Comparison of ENCODE assay signal across 1 cellular context in the genomic region with DNA sequence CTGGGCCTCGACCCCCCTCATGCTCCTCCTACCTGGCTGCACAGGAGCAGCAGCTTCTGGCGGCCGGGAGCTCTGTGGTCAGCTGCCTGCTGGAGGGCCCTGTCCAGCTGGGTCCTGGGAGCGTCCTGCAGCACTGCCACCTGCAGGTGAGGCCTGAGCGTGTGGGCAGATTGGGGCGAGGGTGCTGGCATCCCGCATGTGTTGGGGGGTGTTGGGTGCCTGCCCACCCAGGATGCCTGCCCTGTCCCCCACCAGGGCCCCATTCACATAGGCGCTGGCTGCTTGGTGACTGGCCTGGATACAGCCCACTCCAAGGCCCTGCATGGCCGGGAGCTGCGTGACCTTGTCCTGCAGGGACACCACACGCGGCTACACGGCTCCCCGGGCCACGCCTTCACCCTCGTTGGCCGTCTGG.
TF ChIP-seq lines count a peak whose summit lies in the region.

No MANE protein-coding gene starts in this region.

TF ChIP-seq in HepG2, 621 proteins besides CTCF, POLR2A, EP300 and RAD21 (continued from another document and continues in another):
- TF ChIP-seq, protein P1, sequence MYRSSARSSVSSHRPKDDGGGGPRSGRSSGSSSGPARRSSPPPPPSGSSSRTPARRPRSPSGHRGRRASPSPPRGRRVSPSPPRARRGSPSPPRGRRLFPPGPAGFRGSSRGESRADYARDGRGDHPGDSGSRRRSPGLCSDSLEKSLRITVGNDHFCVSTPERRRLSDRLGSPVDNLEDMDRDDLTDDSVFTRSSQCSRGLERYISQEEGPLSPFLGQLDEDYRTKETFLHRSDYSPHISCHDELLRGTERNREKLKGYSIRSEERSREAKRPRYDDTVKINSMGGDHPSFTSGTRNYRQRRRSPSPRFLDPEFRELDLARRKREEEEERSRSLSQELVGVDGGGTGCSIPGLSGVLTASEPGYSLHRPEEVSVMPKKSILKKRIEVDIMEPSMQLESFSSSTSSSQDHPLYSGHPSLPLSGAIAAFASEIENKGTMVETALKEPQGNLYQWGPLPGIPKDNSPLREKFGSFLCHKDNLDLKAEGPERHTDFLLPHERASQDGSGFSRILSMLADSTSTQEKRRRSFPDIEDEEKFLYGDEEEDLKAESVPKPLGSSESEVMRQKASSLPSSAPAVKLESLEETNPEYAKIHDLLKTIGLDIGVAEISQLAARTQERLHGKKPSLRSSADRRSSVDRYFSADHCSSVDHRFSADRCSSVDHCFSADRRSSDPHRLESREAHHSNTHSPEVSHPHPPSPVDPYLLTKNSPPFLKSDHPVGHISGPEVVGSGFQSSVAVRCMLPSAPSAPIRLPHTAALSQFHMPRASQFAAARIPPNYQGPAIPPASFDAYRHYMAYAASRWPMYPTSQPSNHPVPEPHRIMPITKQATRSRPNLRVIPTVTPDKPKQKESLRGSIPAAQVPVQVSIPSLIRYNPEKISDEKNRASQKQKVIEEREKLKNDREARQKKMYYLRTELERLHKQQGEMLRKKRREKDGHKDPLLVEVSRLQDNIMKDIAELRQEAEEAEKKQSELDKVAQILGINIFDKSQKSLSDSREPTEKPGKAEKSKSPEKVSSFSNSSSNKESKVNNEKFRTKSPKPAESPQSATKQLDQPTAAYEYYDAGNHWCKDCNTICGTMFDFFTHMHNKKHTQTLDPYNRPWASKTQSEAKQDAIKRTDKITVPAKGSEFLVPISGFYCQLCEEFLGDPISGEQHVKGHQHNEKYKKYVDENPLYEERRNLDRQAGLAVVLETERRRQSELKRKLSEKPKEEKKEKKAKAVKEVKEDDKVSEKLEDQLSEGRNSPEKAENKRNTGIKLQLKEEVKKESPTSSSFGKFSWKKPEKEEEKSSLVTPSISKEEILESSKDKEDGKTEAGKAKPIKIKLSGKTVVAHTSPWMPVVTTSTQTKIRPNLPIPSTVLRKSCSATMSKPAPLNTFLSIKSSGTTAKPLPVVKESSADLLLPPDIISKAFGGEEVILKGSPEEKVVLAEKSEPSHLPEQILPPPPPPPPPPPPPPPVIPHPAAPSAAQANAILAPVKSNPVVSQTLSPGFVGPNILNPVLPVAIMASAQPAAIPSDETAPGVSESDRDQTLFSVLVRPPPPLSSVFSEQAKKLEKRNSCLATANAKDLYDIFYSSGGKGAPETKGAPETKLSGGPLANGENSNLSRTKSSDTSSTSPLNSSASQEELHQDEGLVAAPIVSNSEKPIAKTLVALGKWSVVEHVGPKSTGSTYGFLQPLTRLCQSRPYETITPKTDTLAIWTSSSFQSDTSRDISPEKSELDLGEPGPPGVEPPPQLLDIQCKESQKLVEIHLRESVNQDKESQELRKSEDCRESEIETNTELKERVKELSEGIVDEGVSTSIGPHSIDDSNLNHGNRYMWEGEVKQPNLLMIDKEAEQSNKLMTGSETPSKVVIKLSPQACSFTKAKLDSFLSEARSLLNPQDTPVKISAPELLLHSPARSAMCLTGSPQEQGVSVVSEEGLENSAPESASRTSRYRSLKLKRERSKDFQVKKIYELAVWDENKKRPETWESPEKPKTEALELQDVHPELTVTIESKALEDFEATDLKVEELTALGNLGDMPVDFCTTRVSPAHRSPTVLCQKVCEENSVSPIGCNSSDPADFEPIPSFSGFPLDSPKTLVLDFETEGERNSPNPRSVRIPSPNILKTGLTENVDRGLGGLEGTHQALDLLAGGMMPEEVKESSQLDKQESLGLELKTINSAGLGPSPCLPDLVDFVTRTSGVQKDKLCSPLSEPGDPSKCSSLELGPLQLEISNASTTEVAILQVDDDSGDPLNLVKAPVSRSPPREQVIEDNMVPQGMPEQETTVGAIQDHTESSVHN (CRISPR knock-in tag; IDR thresholded peaks at IDR 0.05): peak; percentile 84; the same call in 1 of the 2 replicates
- TF ChIP-seq TSC22D2 (CRISPR knock-in tag; IDR thresholded peaks at IDR 0.05; ENCODE audit: borderline replicate concordance): 0 out of 2 replicates have a peak, but pooled peaks have one; percentile 26
- peak; percentile 64 for TF ChIP-seq RXRA (CRISPR knock-in tag; IDR thresholded peaks at IDR 0.05)
- no peak for TF ChIP-seq PHB2 (IDR thresholded peaks at IDR 0.05; ENCODE audit: partially characterized antibody)
- TF ChIP-seq, protein P2, sequence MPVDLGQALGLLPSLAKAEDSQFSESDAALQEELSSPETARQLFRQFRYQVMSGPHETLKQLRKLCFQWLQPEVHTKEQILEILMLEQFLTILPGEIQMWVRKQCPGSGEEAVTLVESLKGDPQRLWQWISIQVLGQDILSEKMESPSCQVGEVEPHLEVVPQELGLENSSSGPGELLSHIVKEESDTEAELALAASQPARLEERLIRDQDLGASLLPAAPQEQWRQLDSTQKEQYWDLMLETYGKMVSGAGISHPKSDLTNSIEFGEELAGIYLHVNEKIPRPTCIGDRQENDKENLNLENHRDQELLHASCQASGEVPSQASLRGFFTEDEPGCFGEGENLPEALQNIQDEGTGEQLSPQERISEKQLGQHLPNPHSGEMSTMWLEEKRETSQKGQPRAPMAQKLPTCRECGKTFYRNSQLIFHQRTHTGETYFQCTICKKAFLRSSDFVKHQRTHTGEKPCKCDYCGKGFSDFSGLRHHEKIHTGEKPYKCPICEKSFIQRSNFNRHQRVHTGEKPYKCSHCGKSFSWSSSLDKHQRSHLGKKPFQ (CRISPR knock-in tag; IDR thresholded peaks at IDR 0.05; ENCODE audit: insufficient replicate concordance): no peak
- no peak for TF ChIP-seq ZFAT (CRISPR knock-in tag; conservative IDR thresholded peaks at IDR 0.05)
- no peak for TF ChIP-seq NR1H2 (CRISPR knock-in tag; IDR thresholded peaks at IDR 0.05; ENCODE audit: borderline replicate concordance, low read depth)
- no peak for TF ChIP-seq SIX1 (CRISPR knock-in tag; IDR thresholded peaks at IDR 0.05; ENCODE audit: borderline replicate concordance)
- TF ChIP-seq, protein P3, sequence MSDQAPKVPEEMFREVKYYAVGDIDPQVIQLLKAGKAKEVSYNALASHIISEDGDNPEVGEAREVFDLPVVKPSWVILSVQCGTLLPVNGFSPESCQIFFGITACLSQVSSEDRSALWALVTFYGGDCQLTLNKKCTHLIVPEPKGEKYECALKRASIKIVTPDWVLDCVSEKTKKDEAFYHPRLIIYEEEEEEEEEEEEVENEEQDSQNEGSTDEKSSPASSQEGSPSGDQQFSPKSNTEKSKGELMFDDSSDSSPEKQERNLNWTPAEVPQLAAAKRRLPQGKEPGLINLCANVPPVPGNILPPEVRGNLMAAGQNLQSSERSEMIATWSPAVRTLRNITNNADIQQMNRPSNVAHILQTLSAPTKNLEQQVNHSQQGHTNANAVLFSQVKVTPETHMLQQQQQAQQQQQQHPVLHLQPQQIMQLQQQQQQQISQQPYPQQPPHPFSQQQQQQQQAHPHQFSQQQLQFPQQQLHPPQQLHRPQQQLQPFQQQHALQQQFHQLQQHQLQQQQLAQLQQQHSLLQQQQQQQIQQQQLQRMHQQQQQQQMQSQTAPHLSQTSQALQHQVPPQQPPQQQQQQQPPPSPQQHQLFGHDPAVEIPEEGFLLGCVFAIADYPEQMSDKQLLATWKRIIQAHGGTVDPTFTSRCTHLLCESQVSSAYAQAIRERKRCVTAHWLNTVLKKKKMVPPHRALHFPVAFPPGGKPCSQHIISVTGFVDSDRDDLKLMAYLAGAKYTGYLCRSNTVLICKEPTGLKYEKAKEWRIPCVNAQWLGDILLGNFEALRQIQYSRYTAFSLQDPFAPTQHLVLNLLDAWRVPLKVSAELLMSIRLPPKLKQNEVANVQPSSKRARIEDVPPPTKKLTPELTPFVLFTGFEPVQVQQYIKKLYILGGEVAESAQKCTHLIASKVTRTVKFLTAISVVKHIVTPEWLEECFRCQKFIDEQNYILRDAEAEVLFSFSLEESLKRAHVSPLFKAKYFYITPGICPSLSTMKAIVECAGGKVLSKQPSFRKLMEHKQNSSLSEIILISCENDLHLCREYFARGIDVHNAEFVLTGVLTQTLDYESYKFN (CRISPR knock-in tag; conservative IDR thresholded peaks at IDR 0.05): 0 out of 2 replicates have a peak, but pooled peaks have one; percentile 28
- peak; percentile 53 for TF ChIP-seq SAP130 (CRISPR knock-in tag; IDR thresholded peaks at IDR 0.05; ENCODE audit: low read depth)
- TF ChIP-seq ZNF782 (CRISPR knock-in tag; IDR thresholded peaks at IDR 0.05; ENCODE audit: borderline replicate concordance): peak; percentile 89
- TF ChIP-seq, protein P4, sequence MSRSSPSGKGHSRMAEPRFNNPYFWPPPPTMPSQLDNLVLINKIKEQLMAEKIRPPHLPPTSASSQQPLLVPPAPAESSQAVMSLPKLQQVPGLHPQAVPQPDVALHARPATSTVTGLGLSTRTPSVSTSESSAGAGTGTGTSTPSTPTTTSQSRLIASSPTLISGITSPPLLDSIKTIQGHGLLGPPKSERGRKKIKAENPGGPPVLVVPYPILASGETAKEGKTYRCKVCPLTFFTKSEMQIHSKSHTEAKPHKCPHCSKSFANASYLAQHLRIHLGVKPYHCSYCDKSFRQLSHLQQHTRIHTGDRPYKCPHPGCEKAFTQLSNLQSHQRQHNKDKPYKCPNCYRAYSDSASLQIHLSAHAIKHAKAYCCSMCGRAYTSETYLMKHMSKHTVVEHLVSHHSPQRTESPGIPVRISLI (CRISPR knock-in tag; IDR thresholded peaks at IDR 0.05; ENCODE audit: borderline replicate concordance): peak; percentile 69
- TF ChIP-seq IKZF4 (CRISPR knock-in tag; IDR thresholded peaks at IDR 0.05; ENCODE audit: borderline replicate concordance, low read depth, not compliant biosample characterization): no peak
- peak; percentile 76 for TF ChIP-seq HNRNPK (IDR thresholded peaks at IDR 0.05; ENCODE audit: low read depth, low read length, poor library complexity, severe bottlenecking)
- TF ChIP-seq HDAC6 (IDR thresholded peaks at IDR 0.05; ENCODE audit: low read depth, low read length): no peak
- TF ChIP-seq ISL2 (CRISPR knock-in tag; IDR thresholded peaks at IDR 0.05): no peak
- TF ChIP-seq MIXL1 (CRISPR knock-in tag; IDR thresholded peaks at IDR 0.05): 0 out of 2 replicates have a peak, but pooled peaks have one; percentile 29
- TF ChIP-seq ELF3 (CRISPR knock-in tag; IDR thresholded peaks at IDR 0.05): peak; percentile 48; the same call in 1 of the 2 replicates
- TF ChIP-seq KDM1A (CRISPR knock-in tag; IDR thresholded peaks at IDR 0.05): no peak
- TF ChIP-seq ZNF510 (CRISPR knock-in tag; IDR thresholded peaks at IDR 0.05; ENCODE audit: low read depth): no peak
- TF ChIP-seq, protein P5, sequence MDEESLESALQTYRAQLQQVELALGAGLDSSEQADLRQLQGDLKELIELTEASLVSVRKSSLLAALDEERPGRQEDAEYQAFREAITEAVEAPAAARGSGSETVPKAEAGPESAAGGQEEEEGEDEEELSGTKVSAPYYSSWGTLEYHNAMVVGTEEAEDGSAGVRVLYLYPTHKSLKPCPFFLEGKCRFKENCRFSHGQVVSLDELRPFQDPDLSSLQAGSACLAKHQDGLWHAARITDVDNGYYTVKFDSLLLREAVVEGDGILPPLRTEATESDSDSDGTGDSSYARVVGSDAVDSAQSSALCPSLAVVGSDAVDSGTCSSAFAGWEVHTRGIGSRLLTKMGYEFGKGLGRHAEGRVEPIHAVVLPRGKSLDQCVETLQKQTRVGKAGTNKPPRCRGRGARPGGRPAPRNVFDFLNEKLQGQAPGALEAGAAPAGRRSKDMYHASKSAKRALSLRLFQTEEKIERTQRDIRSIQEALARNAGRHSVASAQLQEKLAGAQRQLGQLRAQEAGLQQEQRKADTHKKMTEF (CRISPR knock-in tag; IDR thresholded peaks at IDR 0.05): 0 out of 2 replicates have a peak, but pooled peaks have one; percentile 25
- TF ChIP-seq TMF1 (CRISPR knock-in tag; IDR thresholded peaks at IDR 0.05; ENCODE audit: low read depth): 0 out of 2 replicates have a peak, but pooled peaks have one; percentile 23
- TF ChIP-seq NR2F6 (IDR thresholded peaks at IDR 0.05): no peak
- peak; percentile 51; the same call in 1 of the 2 replicates for TF ChIP-seq NR2F6 (CRISPR knock-in tag; IDR thresholded peaks at IDR 0.05)
- TF ChIP-seq ZNF607 (CRISPR knock-in tag; IDR thresholded peaks at IDR 0.05; ENCODE audit: borderline replicate concordance): no peak
- no peak for TF ChIP-seq KAT7 (CRISPR knock-in tag; IDR thresholded peaks at IDR 0.05; ENCODE audit: borderline replicate concordance)
- TF ChIP-seq, protein P6, sequence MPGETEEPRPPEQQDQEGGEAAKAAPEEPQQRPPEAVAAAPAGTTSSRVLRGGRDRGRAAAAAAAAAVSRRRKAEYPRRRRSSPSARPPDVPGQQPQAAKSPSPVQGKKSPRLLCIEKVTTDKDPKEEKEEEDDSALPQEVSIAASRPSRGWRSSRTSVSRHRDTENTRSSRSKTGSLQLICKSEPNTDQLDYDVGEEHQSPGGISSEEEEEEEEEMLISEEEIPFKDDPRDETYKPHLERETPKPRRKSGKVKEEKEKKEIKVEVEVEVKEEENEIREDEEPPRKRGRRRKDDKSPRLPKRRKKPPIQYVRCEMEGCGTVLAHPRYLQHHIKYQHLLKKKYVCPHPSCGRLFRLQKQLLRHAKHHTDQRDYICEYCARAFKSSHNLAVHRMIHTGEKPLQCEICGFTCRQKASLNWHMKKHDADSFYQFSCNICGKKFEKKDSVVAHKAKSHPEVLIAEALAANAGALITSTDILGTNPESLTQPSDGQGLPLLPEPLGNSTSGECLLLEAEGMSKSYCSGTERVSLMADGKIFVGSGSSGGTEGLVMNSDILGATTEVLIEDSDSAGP (CRISPR knock-in tag; IDR thresholded peaks at IDR 0.05; ENCODE audit: borderline replicate concordance): peak; percentile 92
- TF ChIP-seq SIN3A (IDR thresholded peaks at IDR 0.05; ENCODE audit: borderline replicate concordance, low read depth, low read length): no peak
- TF ChIP-seq SIX4 (CRISPR knock-in tag; IDR thresholded peaks at IDR 0.05): no peak
- TF ChIP-seq PAWR (CRISPR knock-in tag; IDR thresholded peaks at IDR 0.05; ENCODE audit: borderline replicate concordance): 0 out of 2 replicates have a peak, but pooled peaks have one; percentile 90
- TF ChIP-seq, protein P7, sequence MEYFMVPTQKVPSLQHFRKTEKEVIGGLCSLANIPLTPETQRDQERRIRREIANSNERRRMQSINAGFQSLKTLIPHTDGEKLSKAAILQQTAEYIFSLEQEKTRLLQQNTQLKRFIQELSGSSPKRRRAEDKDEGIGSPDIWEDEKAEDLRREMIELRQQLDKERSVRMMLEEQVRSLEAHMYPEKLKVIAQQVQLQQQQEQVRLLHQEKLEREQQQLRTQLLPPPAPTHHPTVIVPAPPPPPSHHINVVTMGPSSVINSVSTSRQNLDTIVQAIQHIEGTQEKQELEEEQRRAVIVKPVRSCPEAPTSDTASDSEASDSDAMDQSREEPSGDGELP (IDR thresholded peaks at IDR 0.05; ENCODE audit: borderline replicate concordance, low read depth): peak; percentile 92
- 0 out of 2 replicates have a peak, but pooled peaks have one; percentile 21 for TF ChIP-seq STAT5B (CRISPR knock-in tag; IDR thresholded peaks at IDR 0.05)
- 0 out of 2 replicates have a peak, but pooled peaks have one; percentile 46 for TF ChIP-seq ATF7-NPFF (CRISPR knock-in tag; IDR thresholded peaks at IDR 0.05; ENCODE audit: low read depth)
- peak; percentile 79; the same call in 1 of the 2 replicates for TF ChIP-seq DNMT1 (CRISPR knock-in tag; IDR thresholded peaks at IDR 0.05)
- 0 out of 2 replicates have a peak, but pooled peaks have one; percentile 10 for TF ChIP-seq ZKSCAN1 (IDR thresholded peaks at IDR 0.05; ENCODE audit: low read length)
- no peak for TF ChIP-seq ZNF879 (CRISPR knock-in tag; IDR thresholded peaks at IDR 0.05)
- no peak for TF ChIP-seq ARNTL (CRISPR knock-in tag; IDR thresholded peaks at IDR 0.05)
- TF ChIP-seq ZNF383 (CRISPR knock-in tag; IDR thresholded peaks at IDR 0.05; ENCODE audit: borderline replicate concordance): peak; percentile 54; the same call in 1 of the 2 replicates
